ENCODE assay signal across 15 cellular contexts in the genomic region with DNA sequence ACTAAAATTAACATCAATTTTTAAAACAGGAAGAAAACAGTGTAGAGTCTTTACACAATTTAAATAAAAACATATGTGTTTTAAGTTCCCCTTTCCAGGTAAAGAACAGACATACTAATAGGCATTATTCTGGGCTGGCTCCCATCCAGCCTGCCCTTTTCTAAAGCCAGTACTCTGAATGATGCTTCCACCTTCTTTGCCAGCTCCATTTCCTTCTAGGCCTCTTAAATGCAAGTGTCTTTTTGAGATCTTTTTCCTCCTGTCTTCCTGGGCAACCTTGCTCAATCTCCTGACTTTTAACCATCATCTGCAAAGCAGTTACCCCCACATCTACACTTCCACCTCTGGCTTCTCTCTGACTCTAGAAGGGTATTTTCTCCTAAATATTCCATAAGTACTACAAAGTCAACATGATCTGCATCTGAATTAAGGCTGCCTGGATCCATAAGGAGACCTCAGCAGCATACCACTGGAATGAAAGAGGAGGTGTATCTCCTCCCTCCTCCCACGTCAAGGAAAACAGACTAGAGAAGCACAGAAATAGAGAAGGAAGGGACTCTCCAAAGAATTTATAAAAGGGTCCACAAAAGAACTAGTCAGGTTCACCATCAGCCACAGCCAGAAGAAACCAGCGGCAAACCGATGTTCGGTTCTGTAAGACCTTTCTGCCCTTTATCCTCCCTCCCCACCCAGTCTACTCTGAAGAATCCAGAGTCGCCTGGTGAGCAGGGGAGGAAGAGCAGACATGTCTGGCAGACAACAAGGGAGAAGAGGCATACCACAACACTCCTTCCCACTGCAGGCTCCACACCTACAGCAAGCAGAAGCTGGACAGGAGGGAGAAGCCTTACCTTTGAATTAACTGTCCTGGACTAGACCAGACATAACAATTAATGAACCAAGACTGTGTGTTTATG. TPM values are rescaled to one million over a fixed set of nuclear protein-coding genes. Genes with fewer than 3 reads are reported as not detected.
DNase-seq lines count a peak whose midpoint lies in the region; TF ChIP-seq lines count a peak whose summit lies in the region.
"Had no signal": no experiment of that assay in that cellular context is flagged by ENCODE, and none has a peak within 500 bp of the region (broad histone marks: within the 10 kb centered on the region; RNA-seq: fewer than 3 reads in every experiment).

No MANE protein-coding gene starts in this region.

- intact Hi-C loops in CD14-positive monocyte (cut with micrococcal nuclease) (loop anchor here (2.0 to 5.0 kb wide), 2 partner anchors 116 to 119 kb away; no protein-coding TSS in a partner anchor), PC-9 (cut with micrococcal nuclease; ENCODE audit: unreplicated experiment) (no loop called here)

- no peaks in the 10 kb centered on the region for H3F3A ChIP-seq in PC-9 (ENCODE audit: insufficient read depth, low read depth)

- H3K36me3 Mint-ChIP-seq in CD14-positive monocyte (peaks cover 3 to 8% of the 10 kb centered on the region in 2 donors), endodermal cell (ENCODE audit: low read depth) (no peaks in the 10 kb centered on the region), nephron progenitor cell (ENCODE audit: low read depth) (no peaks in the 10 kb centered on the region)

- peak overlapping the region; percentile 23; the same call in 1 of the 2 replicates for H3K4me3 ChIP-seq in HUES48 (ENCODE audit: low read depth, low read length)
- no peak overlapping the region for H3K4me3 ChIP-seq in endodermal cell (ENCODE audit: low read length)
- H3K4me3 ChIP-seq in PC-9, result no peak overlapping the region

- H3K27me3 Mint-ChIP-seq in CD14-positive monocyte (ENCODE audit: low read depth in 3 of 3) (no peaks in the 10 kb centered on the region), endodermal cell (ENCODE audit: insufficient read depth) (no peaks in the 10 kb centered on the region), nephron progenitor cell (ENCODE audit: low read depth, poor library complexity) (no peaks in the 10 kb centered on the region)

- no peak overlapping the region for H3K4me3 Mint-ChIP-seq in CD14-positive monocyte
- no peak overlapping the region for H3K4me3 Mint-ChIP-seq in endodermal cell
- H3K4me3 Mint-ChIP-seq in nephron progenitor cell, result no peak overlapping the region
- H3K4me3 Mint-ChIP-seq: activated CD8-positive, alpha-beta T cell treated with anti-CD3 and anti-CD28 coated beads, Interleukin-2, amount 10 ng/mL, durations not matched to agents 7 days and 5 days had no signal

- DNase-seq in CD14-positive monocyte (ENCODE audit: low spot score) (no peak), endodermal cell (peak; percentile 55), nephron progenitor cell (no peak), NCI-H2107 (lab: John Stamatoyannopoulos, UW) (no peak), PC-9 (no peak)
- no peak for DNase-seq in activated CD8-positive, alpha-beta memory T cell treated with anti-CD3 and anti-CD28 coated beads, Interleukin-2, amount 50 U/mL, for 48 hours
- DNase-seq in stimulated activated CD4-positive, alpha-beta T cell treated with anti-CD3 and anti-CD28 coated beads, Interleukin-1b, Interleukin-23, amount 100 ng/mL, for 48 hours, result no peak
- DNase-seq: activated CD8-positive, alpha-beta T cell treated with anti-CD3 and anti-CD28 coated beads, Interleukin-2, amount 10 ng/mL, durations not matched to agents 7 days and 5 days; BE2C; DMS53; H7; Karpas-422; nucleus accumbens; substantia nigra had no signal

- TF ChIP-seq CTCF in CD14-positive monocyte (IDR thresholded peaks at IDR 0.05) (peak; percentile 8), endodermal cell (conservative IDR thresholded peaks at IDR 0.05) (no peak), nephron progenitor cell (IDR thresholded peaks at IDR 0.05) (no peak), PC-9 (conservative IDR thresholded peaks at IDR 0.05) (no peak)

- H3K9me3 ChIP-seq in HUES48 (ENCODE audit: control insufficient read depth, insufficient read depth, low read length) (no peaks in the 10 kb centered on the region), endodermal cell (ENCODE audit: control insufficient read depth, low read length) (no peaks in the 10 kb centered on the region), PC-9 (ENCODE audit: insufficient read depth, low read depth) (no peaks in the 10 kb centered on the region)
- H3K9me3 ChIP-seq: BE2C had no signal

- peaks cover 15% of the 10 kb centered on the region for H3K4me1 ChIP-seq in HUES48 (ENCODE audit: control insufficient read depth, insufficient read depth, low read length)
- peaks cover 6% of the 10 kb centered on the region for H3K4me1 ChIP-seq in endodermal cell (ENCODE audit: control insufficient read depth, insufficient read depth, low read length)
- no peaks in the 10 kb centered on the region for H3K4me1 ChIP-seq in PC-9 (replicated peaks; ENCODE audit: insufficient read depth)

- BruUV-seq in PC-9 (replicated peaks; lab: Mats Ljungman, UMichigan), result no TSS peak

- H3K4me1 Mint-ChIP-seq in CD14-positive monocyte, result peaks cover 13% of the 10 kb centered on the region
- peaks cover 8% of the 10 kb centered on the region for H3K4me1 Mint-ChIP-seq in endodermal cell
- peaks cover 45% of the 10 kb centered on the region for H3K4me1 Mint-ChIP-seq in nephron progenitor cell

- H3K36me3 ChIP-seq in HUES48 (ENCODE audit: control insufficient read depth, insufficient read depth, low read length), result peaks cover 4% of the 10 kb centered on the region; the same call in 1 of the 2 replicates
- H3K36me3 ChIP-seq in endodermal cell (ENCODE audit: control insufficient read depth, insufficient read depth, low read length), result no peaks in the 10 kb centered on the region
- no peaks in the 10 kb centered on the region for H3K36me3 ChIP-seq in PC-9 (ENCODE audit: low read depth)
- H3K36me3 ChIP-seq: BE2C had no signal

- H3K9me3 Mint-ChIP-seq in CD14-positive monocyte (no peaks in the 10 kb centered on the region), endodermal cell (no peaks in the 10 kb centered on the region), nephron progenitor cell (no peaks in the 10 kb centered on the region)

- 79% methylated on average over 5 of the region's 5 CpGs; no CpG with 5 or more reads in 1 of the 2 experiments for WGBS in endodermal cell (ENCODE audit: insufficient coverage in 1 of 2, insufficient read length in 1 of 2), 2 experiments

- H3K27me3 ChIP-seq in HUES48 (ENCODE audit: control insufficient read depth, insufficient read depth, low read length) (no peaks in the 10 kb centered on the region), endodermal cell (ENCODE audit: control insufficient read depth, insufficient read depth, low read length, poor library complexity, severe bottlenecking) (no peaks in the 10 kb centered on the region), PC-9 (ENCODE audit: insufficient read depth, low read depth) (no peaks in the 10 kb centered on the region)
- H3K27me3 ChIP-seq: BE2C had no signal

- no peaks in the 10 kb centered on the region for H3K79me2 ChIP-seq in PC-9 (ENCODE audit: low read depth)

- POLR2A ChIA-PET in PC-9 (lab: Charles Lee; ENCODE audit: unreplicated experiment), result interaction anchor here (0.6 kb wide), 1 partner anchor 286 kb away, joined by 6 read pairs; no protein-coding TSS in a partner anchor

- H3K27ac ChIP-seq in HUES48 (ENCODE audit: low read depth, low read length) (peak overlapping the region; percentile 13), endodermal cell (ENCODE audit: low read depth, low read length) (peak overlapping the region; percentile 14), PC-9 (no peak overlapping the region)

- H3K9me2 ChIP-seq in PC-9 (ENCODE audit: insufficient read depth), result no peaks in the 10 kb centered on the region

- no peak overlapping the region for H3K4me2 ChIP-seq in PC-9

- H3K9ac ChIP-seq in HUES48 (ENCODE audit: low read depth, low read length) (no peak overlapping the region), endodermal cell (ENCODE audit: extremely low read depth, low read length, poor library complexity, severe bottlenecking) (no peak overlapping the region)

- no peak overlapping the region for H2AFZ ChIP-seq in PC-9

- CTCF ChIA-PET in PC-9 (lab: Charles Lee), result interaction anchor here (0.6 to 2.0 kb wide), 6 partner anchors 26 to 564 kb away, joined by 3 to 16 read pairs (median 6); no protein-coding TSS in a partner anchor

- peak overlapping the region in 4 of 7 donors; percentile 13 to 66 (median 24) for H3K27ac Mint-ChIP-seq in CD14-positive monocyte
- H3K27ac Mint-ChIP-seq in endodermal cell, result no peak overlapping the region
- peak overlapping the region; percentile 52 for H3K27ac Mint-ChIP-seq in nephron progenitor cell
- H3K27ac Mint-ChIP-seq: activated CD8-positive, alpha-beta T cell treated with anti-CD3 and anti-CD28 coated beads, Interleukin-2, amount 10 ng/mL, durations not matched to agents 7 days and 5 days had no signal

- H4K20me1 ChIP-seq in PC-9 (ENCODE audit: insufficient read depth), result no peaks in the 10 kb centered on the region; the same call in 1 of the 2 replicates

RNA-seq across cellular contexts. Expression of gene GOLIM4, which starts 47.1 kb away (rescaled TPM):
- 1 to 10 TPM; 3.5 to 5.8 TPM for polyA plus RNA-seq in CD14-positive monocyte
- 10 to 100 TPM; 19.3 to 19.9 TPM for total RNA-seq in endodermal cell
- polyA plus RNA-seq in endodermal cell (2013, experiment 1 of 2), result 58.6 TPM
- 58.6 TPM for polyA plus RNA-seq in endodermal cell (2013, experiment 2 of 2)
- total RNA-seq in PC-9 (2021), result 10.9 and 17.5 TPM in 2 replicates
